ENCODE assay signal across 24 cellular contexts in genomic region chr10:122464158-122464510, GRCh38. TPM values are rescaled to one million over a fixed set of nuclear protein-coding genes. Genes with fewer than 3 reads are reported as not detected.
DNase-seq lines count a peak whose midpoint lies in the region; TF ChIP-seq lines count a peak whose summit lies in the region.
"Had no signal": no experiment of that assay in that cellular context is flagged by ENCODE, and none has a peak within 500 bp of the region (broad histone marks: within the 10 kb centered on the region; RNA-seq: fewer than 3 reads in every experiment).

No MANE protein-coding gene starts in this region.

- H3K4me3 Mint-ChIP-seq in chondrocyte (ENCODE audit: unreplicated experiment) = peak overlapping the region; percentile 95
- H3K4me3 Mint-ChIP-seq: activated naive CD4-positive, alpha-beta T cell treated with anti-CD3 and anti-CD28 coated beads, Interleukin-2, amount 10 ng/mL, durations not matched to agents 7 days and 5 days had no signal

- H3K36me3 Mint-ChIP-seq in chondrocyte (ENCODE audit: low read depth) = peaks cover 18% of the 10 kb centered on the region
- H3K36me3 Mint-ChIP-seq: activated naive CD4-positive, alpha-beta T cell treated with anti-CD3 and anti-CD28 coated beads, Interleukin-2, amount 10 ng/mL, durations not matched to agents 7 days and 5 days; CD4-positive, CD25-positive, alpha-beta regulatory T cell had no signal

- H3K27me3 ChIP-seq in MG63 = no peaks in the 10 kb centered on the region

- no peak overlapping the region for H3K4me3 ChIP-seq in MG63

- H3K4me1 Mint-ChIP-seq in chondrocyte (ENCODE audit: low read depth) = peaks cover 81% of the 10 kb centered on the region

- no peak for TF ChIP-seq CTCF in chondrocyte (IDR thresholded peaks at IDR 0.05)

- DNase-seq in NCI-H69 (lab: John Stamatoyannopoulos, UW) (peak; percentile 66), chondrocyte (ENCODE audit: low spot score) (no peak), mesenteric fat pad (ENCODE audit: low spot score) (peak; percentile 69), MG63 (no peak), NCI-H146 treated with DMSO at 0.1 percent for 48 hours (lab: John Stamatoyannopoulos, UW; ENCODE audit: unreplicated experiment) (no peak), COR-L47 (lab: John Stamatoyannopoulos, UW) (no peak)
- DNase-seq: activated naive CD4-positive, alpha-beta T cell treated with anti-CD3 and anti-CD28 coated beads, Interleukin-2, amount 10 ng/mL, durations not matched to agents 7 days and 5 days; activated T-cell treated with anti-CD3 and anti-CD28 coated beads, Interleukin-2, amount 50 U/mL, for 72 hours; CD4-positive, CD25-positive, alpha-beta regulatory T cell; cerebellar nuclear complex; DMS 273 treated with DMSO at 0.1 percent for 48 hours; esophagus squamous epithelium; kidney; NCI-H187; NCI-H82; OCI-M1; right cardiac atrium; stomach had no signal

- peak overlapping the region; percentile 68 for H3K27ac ChIP-seq in temporal lobe (ENCODE audit: low read depth, low read length)
- H3K27ac ChIP-seq: KMS-11 had no signal

- no peaks in the 10 kb centered on the region for H3K36me3 ChIP-seq in MG63
- H3K36me3 ChIP-seq: esophagus squamous epithelium, stomach had no signal

- no peaks in the 10 kb centered on the region for H3K9me3 ChIP-seq in MG63
- H3K9me3 ChIP-seq: esophagus squamous epithelium, stomach had no signal

- H3K27ac Mint-ChIP-seq in chondrocyte (ENCODE audit: unreplicated experiment) = peak overlapping the region; percentile 17
- H3K27ac Mint-ChIP-seq: activated naive CD4-positive, alpha-beta T cell treated with anti-CD3 and anti-CD28 coated beads, Interleukin-2, amount 10 ng/mL, durations not matched to agents 7 days and 5 days; activated T-cell treated with anti-CD3 and anti-CD28 coated beads, Interleukin-2, amount 50 U/mL, for 72 hours had no signal

- no peaks in the 10 kb centered on the region for H3K9me3 Mint-ChIP-seq in chondrocyte (ENCODE audit: low read depth)
- H3K9me3 Mint-ChIP-seq: activated naive CD4-positive, alpha-beta T cell treated with anti-CD3 and anti-CD28 coated beads, Interleukin-2, amount 10 ng/mL, durations not matched to agents 7 days and 5 days; activated T-cell treated with anti-CD3 and anti-CD28 coated beads, Interleukin-2, amount 50 U/mL, for 72 hours had no signal

- no peaks in the 10 kb centered on the region for H3K27me3 Mint-ChIP-seq in chondrocyte (ENCODE audit: low read depth)

RNA-seq across cellular contexts. Expression of gene HTRA1, which starts 2.8 kb away (rescaled TPM):
- 1,260 to 1,504 TPM (median 1,485 TPM) in 3 replicates for total RNA-seq in chondrocyte
- total RNA-seq in mesenteric fat pad = 191 TPM
- 46.7 TPM for total RNA-seq in temporal lobe
- 26.0 and 40.8 TPM in 2 replicates for total RNA-seq in MG63 (2014; rRNA removed; shearing (Covaris generic); ENCODE audit: low replicate concordance)
- total RNA-seq: activated T-cell treated with anti-CD3 and anti-CD28 coated beads, Interleukin-2, amount 50 U/mL, for 72 hours; CD4-positive, CD25-positive, alpha-beta regulatory T cell had no signal

RNA-seq across cellular contexts. Expression of gene ARMS2, which starts 9.7 kb away (rescaled TPM):
- total RNA-seq in chondrocyte (0.62 to 1.1 TPM in 2 of 3 replicates, not detected in the other), mesenteric fat pad (0.42 TPM), temporal lobe (not detected)
- not detected in 2 replicates for total RNA-seq in MG63 (2014; rRNA removed; shearing (Covaris generic); ENCODE audit: low replicate concordance)
- total RNA-seq: activated T-cell treated with anti-CD3 and anti-CD28 coated beads, Interleukin-2, amount 50 U/mL, for 72 hours; CD4-positive, CD25-positive, alpha-beta regulatory T cell; esophagus squamous epithelium; kidney; myocyte; omental fat pad; right cardiac atrium; Right ventricle myocardium inferior; stomach; urinary bladder had no signal

Comparison
In these comparisons a context has a peak if more than half of its experiments do, and no peak if none do; other contexts are left out.
1. DNase-seq: peak in NCI-H69 (single experiment) and mesenteric fat pad (single experiment); none in chondrocyte (single experiment), MG63 (single experiment), NCI-H146 treated with DMSO at 0.1 percent for 48 hours (single experiment) and COR-L47 (single experiment).